8 cellular contexts compared by ENCODE assay signal in genomic region chr1:39509360-39510009, GRCh38. TPM values are rescaled to one million over a fixed set of nuclear protein-coding genes. Genes with fewer than 3 reads are reported as not detected.
DNase-seq lines count a peak whose midpoint lies in the region; ATAC-seq and TF ChIP-seq lines count a peak whose summit lies in the region.

No MANE protein-coding gene starts in this region.

- H3F3A ChIP-seq in Loucy (ENCODE audit: low read depth): no peaks in the 10 kb centered on the region

- no peaks in the 10 kb centered on the region for H3K27me3 ChIP-seq in CD8-positive, alpha-beta T cell (ENCODE audit: insufficient read depth, low read length)
- H3K27me3 ChIP-seq in Loucy (ENCODE audit: insufficient read depth, low read length, poor library complexity, severe bottlenecking) (no peaks in the 10 kb centered on the region), aorta (ENCODE audit: control insufficient read depth in 1 of 2, insufficient read depth in 2 of 2, low read length in 1 of 2) (no peaks in the 10 kb centered on the region)

- H3K27ac Mint-ChIP-seq in CD8-positive, alpha-beta T cell: no peak overlapping the region

- peak overlapping the region; percentile 45 for H3K4me3 Mint-ChIP-seq in CD8-positive, alpha-beta T cell

- H2AFZ ChIP-seq in Loucy (ENCODE audit: low read length): no peak overlapping the region; the same call in 1 of the 2 replicates

- no peak overlapping the region for H3K9ac ChIP-seq in Loucy (ENCODE audit: low read depth, low read length, poor library complexity, severe bottlenecking)

- H3K9me3 Mint-ChIP-seq in CD8-positive, alpha-beta T cell: no peaks in the 10 kb centered on the region

- no peaks in the 10 kb centered on the region for H3K79me2 ChIP-seq in Loucy (ENCODE audit: insufficient read depth, low read length)

- no peak overlapping the region for H3K4me3 ChIP-seq in CD8-positive, alpha-beta T cell (ENCODE audit: low read depth, low read length)
- peak overlapping the region; percentile 23 for H3K4me3 ChIP-seq in Loucy (ENCODE audit: low read length, poor library complexity, severe bottlenecking)
- no peak overlapping the region for H3K4me3 ChIP-seq in fibroblast of mammary gland (ENCODE audit: control insufficient read depth, low read depth, low read length)
- no peak overlapping the region for H3K4me3 ChIP-seq in aorta (ENCODE audit: low read length in 2 of 2)

- H3K36me3 Mint-ChIP-seq in CD8-positive, alpha-beta T cell: no peaks in the 10 kb centered on the region

- H3K27ac ChIP-seq in CD8-positive, alpha-beta T cell (ENCODE audit: low read depth, low read length): no peak overlapping the region
- H3K27ac ChIP-seq in aorta (ENCODE audit: low read depth in 1 of 2, low read length in 2 of 2): no peak overlapping the region

- 74 to 84% methylated on average over 21 to 22 of the region's 22 CpGs for WGBS in aorta, 2 donors

- peak overlapping the region; percentile 63 for H3K4me2 ChIP-seq in Loucy (ENCODE audit: low read depth, low read length, poor library complexity, severe bottlenecking)

- no peak for TF ChIP-seq CTCF in CD8-positive, alpha-beta T cell (IDR thresholded peaks at IDR 0.05)
- TF ChIP-seq CTCF in Loucy (conservative IDR thresholded peaks at IDR 0.05; ENCODE audit: low read length): no peak
- no peak for TF ChIP-seq CTCF in fibroblast of mammary gland (conservative IDR thresholded peaks at IDR 0.05; ENCODE audit: control insufficient read depth, insufficient read depth, low read depth, low read length)

- POLR2A ChIA-PET in CD8-positive, alpha-beta T cell (lab: Charles Lee): no interaction called here

- H4K20me1 ChIP-seq in Loucy (ENCODE audit: insufficient read depth, low read length, poor library complexity, severe bottlenecking): no peaks in the 10 kb centered on the region

- no peaks in the 10 kb centered on the region for H3K36me3 ChIP-seq in CD8-positive, alpha-beta T cell (ENCODE audit: insufficient read depth, low read length)
- H3K36me3 ChIP-seq in Loucy (ENCODE audit: insufficient read depth, low read length): no peaks in the 10 kb centered on the region
- H3K36me3 ChIP-seq in aorta (ENCODE audit: control insufficient read depth in 1 of 2, insufficient read depth in 2 of 2, low read length in 1 of 2): no peaks in the 10 kb centered on the region

- DNase-seq in CD8-positive, alpha-beta T cell: no peak
- DNase-seq in fibroblast of mammary gland (ENCODE audit: low read depth) (peak; percentile 56), aorta (peak; percentile 60 to 77), dedifferentiated amniotic fluid mesenchymal stem cell (ENCODE audit: extremely low spot score) (no peak), NCI-H526 treated with DMSO at 0.1 percent for 48 hours (lab: John Stamatoyannopoulos, UW) (no peak)

- H3K4me1 ChIP-seq in CD8-positive, alpha-beta T cell (ENCODE audit: insufficient read depth, low read length): peaks cover 5% of the 10 kb centered on the region
- H3K4me1 ChIP-seq in Loucy (ENCODE audit: insufficient read depth, low read length, poor library complexity, severe bottlenecking) (peaks cover 6% of the 10 kb centered on the region), aorta (ENCODE audit: control insufficient read depth in 1 of 2, insufficient read depth in 2 of 2, low read length in 2 of 2) (no peaks in the 10 kb centered on the region)

- peak; percentile 21 for ATAC-seq in CD8-positive, alpha-beta T cell
- peak; percentile 66 for ATAC-seq in GM19455 (IDR thresholded peaks at IDR 0.05; ENCODE audit: unreplicated experiment)
- ATAC-seq in aorta (ENCODE audit: low FRiP score): peak; percentile 5
- ATAC-seq in HG02981 (IDR thresholded peaks at IDR 0.05; ENCODE audit: unreplicated experiment): no peak

- H3K9me3 ChIP-seq in CD8-positive, alpha-beta T cell (ENCODE audit: low read length): no peaks in the 10 kb centered on the region
- H3K9me3 ChIP-seq in Loucy (ENCODE audit: insufficient read depth, low read depth, low read length) (no peaks in the 10 kb centered on the region), aorta (ENCODE audit: control insufficient read depth, low read length) (no peaks in the 10 kb centered on the region)

- CTCF ChIA-PET in CD8-positive, alpha-beta T cell (lab: Charles Lee): no interaction called here

- H3K4me1 Mint-ChIP-seq in CD8-positive, alpha-beta T cell (ENCODE audit: low read depth): peaks cover 10% of the 10 kb centered on the region

- H3K9me2 ChIP-seq in Loucy (replicated peaks; ENCODE audit: low read depth, low read length): no peaks in the 10 kb centered on the region

- intact Hi-C loops in CD8-positive, alpha-beta T cell (cut with DNase I, micrococcal nuclease): no loop called here
- intact Hi-C loops in aorta (cut with DNase I): no loop called here

- peaks cover 3% of the 10 kb centered on the region for H3K27me3 Mint-ChIP-seq in CD8-positive, alpha-beta T cell (ENCODE audit: low read depth)

RNA-seq across cellular contexts. Expression of gene BMP8A, which starts 18.0 kb away (rescaled TPM):
- total RNA-seq in CD8-positive, alpha-beta T cell: under 1 TPM in 1 of 2 experiments, not detected in 1; 0.27 TPM
- total RNA-seq in aorta: not detected
- not detected for polyA plus RNA-seq in aorta

Comparison
In these comparisons a context has a peak if more than half of its experiments do, and no peak if none do; other contexts are left out.
1. DNase-seq: peak in fibroblast of mammary gland (single experiment) and aorta (2 of 2); none in CD8-positive, alpha-beta T cell (0 of 7), dedifferentiated amniotic fluid mesenchymal stem cell (single experiment) and NCI-H526 treated with DMSO at 0.1 percent for 48 hours (single experiment).